Comparison of ENCODE assay signal across 2 cellular contexts in genomic region chr11:65593518-65594414, GRCh38.
A peak's percentile ranks its signal among the peaks of the same experiment; 100 is the strongest.
TF ChIP-seq lines count a peak whose summit lies in the region.

No MANE protein-coding gene starts in this region.

TF ChIP-seq in A549, 52 proteins besides CTCF, POLR2A, EP300 and RAD21:
- no peak for TF ChIP-seq BCL3 (IDR thresholded peaks at IDR 0.05)
- TF ChIP-seq HOXB5 (CRISPR knock-in tag; IDR thresholded peaks at IDR 0.05) = no peak
- TF ChIP-seq ZFP36 (IDR thresholded peaks at IDR 0.05; ENCODE audit: borderline replicate concordance, partially characterized antibody) = no peak
- no peak for TF ChIP-seq NPAS2 (CRISPR knock-in tag; IDR thresholded peaks at IDR 0.05; ENCODE audit: borderline replicate concordance)
- no peak for TF ChIP-seq HES2 (IDR thresholded peaks at IDR 0.05)
- peak; percentile 58 for TF ChIP-seq SMC3 (IDR thresholded peaks at IDR 0.05)
- TF ChIP-seq ZSCAN20 (CRISPR knock-in tag; IDR thresholded peaks at IDR 0.05) = no peak
- TF ChIP-seq MAX (IDR thresholded peaks at IDR 0.05) = no peak

TF ChIP-seq in H1, 55 proteins besides CTCF, POLR2A, EP300 and RAD21:
- no peak for TF ChIP-seq MAFK (IDR thresholded peaks at IDR 0.05; ENCODE audit: low read depth, low read length)
- no peak for TF ChIP-seq CHD2 (IDR thresholded peaks at IDR 0.05; ENCODE audit: low read length)
- no peak for TF ChIP-seq YY1 (IDR thresholded peaks at IDR 0.05; ENCODE audit: low read depth, low read length)
- no peak for TF ChIP-seq HDAC2 (IDR thresholded peaks at IDR 0.05; ENCODE audit: borderline replicate concordance in 1 of 2, low read depth in 2 of 2, low read length in 2 of 2)
- TF ChIP-seq TAF7 (optimal IDR thresholded peaks at IDR 0.05; ENCODE audit: borderline replicate concordance, low read depth, low read length) = no peak
